Comparison of ENCODE assay signal across 26 cellular contexts in the genomic region with DNA sequence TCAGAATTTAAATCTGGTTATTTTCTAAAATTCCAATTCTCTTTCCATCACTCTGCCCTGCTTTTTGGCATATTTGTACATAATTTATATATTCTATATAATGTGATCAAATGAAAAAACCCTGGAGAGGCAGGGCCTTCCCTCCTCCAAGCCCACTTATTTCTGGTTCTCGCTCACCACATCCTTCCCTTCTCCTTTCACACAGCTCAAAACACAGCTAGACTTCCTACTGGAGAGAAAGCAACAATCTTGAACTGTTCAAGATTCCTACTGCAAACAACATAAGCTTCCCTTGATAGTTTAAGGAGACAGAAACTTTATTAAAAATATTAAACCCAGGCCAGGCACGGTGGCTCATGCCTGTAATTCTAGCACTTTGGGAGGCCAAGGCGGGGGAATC. TPM values are rescaled to one million over a fixed set of nuclear protein-coding genes. Genes with fewer than 3 reads are reported as not detected.
"Had no signal": no experiment of that assay in that cellular context is flagged by ENCODE, and none has a peak within 500 bp of the region (broad histone marks: within the 10 kb centered on the region; RNA-seq: fewer than 3 reads in every experiment).

No MANE protein-coding gene starts in this region.

- H3K36me3 Mint-ChIP-seq: activated naive CD4-positive, alpha-beta T cell treated with anti-CD3 and anti-CD28 coated beads, Interleukin-2, amount 10 ng/mL, durations not matched to agents 7 days and 5 days; activated naive CD8-positive, alpha-beta T cell treated with anti-CD3 and anti-CD28 coated beads for 36 hours had no signal

- H3K27ac Mint-ChIP-seq: activated CD8-positive, alpha-beta T cell treated with anti-CD3 and anti-CD28 coated beads for 36 hours; activated naive CD4-positive, alpha-beta T cell treated with anti-CD3 and anti-CD28 coated beads, Interleukin-2, amount 10 ng/mL, durations not matched to agents 7 days and 5 days; activated naive CD8-positive, alpha-beta T cell treated with anti-CD3 and anti-CD28 coated beads for 36 hours; activated T-cell treated with anti-CD3 and anti-CD28 coated beads, Interleukin-2, amount 50 U/mL, for 72 hours; activated T-helper 2 cell treated with anti-CD3 and anti-CD28 coated beads, Interferon-gamma antibody, Interleukin-2, Interleukin-4, amounts not matched to agents 10 μg/mL and 5 μg/mL and 100 μg/mL, durations not matched to agents 14 hours and 24 hours and 36 hours had no signal

- H3K4me3 ChIP-seq: cardiac muscle cell had no signal

- H3K4me3 Mint-ChIP-seq: activated CD8-positive, alpha-beta T cell treated with anti-CD3 and anti-CD28 coated beads for 36 hours; activated naive CD4-positive, alpha-beta T cell treated with anti-CD3 and anti-CD28 coated beads, Interleukin-2, amount 10 ng/mL, durations not matched to agents 7 days and 5 days; activated naive CD8-positive, alpha-beta T cell treated with anti-CD3 and anti-CD28 coated beads for 36 hours; activated T-cell treated with anti-CD3 and anti-CD28 coated beads, Interleukin-2, amount 50 U/mL, for 72 hours had no signal

- ATAC-seq: activated CD4-positive, CD25-positive, alpha-beta regulatory T cell treated with anti-CD3 and anti-CD28 coated beads, Interleukin-2, amount 50 U/mL, for 24 hours; activated CD8-positive, alpha-beta T cell treated with anti-CD3 and anti-CD28 coated beads for 36 hours; activated T-cell treated with anti-CD3 and anti-CD28 coated beads, Interleukin-2, amount 50 U/mL, for 72 hours; Panc1 had no signal

- H3K9me3 Mint-ChIP-seq: activated CD8-positive, alpha-beta T cell treated with anti-CD3 and anti-CD28 coated beads for 36 hours; activated naive CD4-positive, alpha-beta T cell treated with anti-CD3 and anti-CD28 coated beads, Interleukin-2, amount 10 ng/mL, durations not matched to agents 7 days and 5 days; activated naive CD8-positive, alpha-beta T cell treated with anti-CD3 and anti-CD28 coated beads for 36 hours; activated T-cell treated with anti-CD3 and anti-CD28 coated beads, Interleukin-2, amount 50 U/mL, for 72 hours; activated T-helper 2 cell treated with anti-CD3 and anti-CD28 coated beads, Interferon-gamma antibody, Interleukin-2, Interleukin-4, amounts not matched to agents 10 μg/mL and 5 μg/mL and 100 μg/mL, durations not matched to agents 14 hours and 24 hours and 36 hours had no signal

- H3K27ac ChIP-seq: brain microvascular endothelial cell, cardiac muscle cell had no signal

- H3K36me3 ChIP-seq: brain microvascular endothelial cell, cardiac muscle cell had no signal

- DNase-seq: activated CD4-positive, alpha-beta T cell treated with anti-CD3 and anti-CD28 coated beads for 4 hours; activated CD8-positive, alpha-beta memory T cell treated with anti-CD3 and anti-CD28 coated beads, Interleukin-2, amount 50 U/mL, for 4 hours; activated CD8-positive, alpha-beta T cell treated with anti-CD3 and anti-CD28 coated beads for 36 hours; activated gamma-delta T cell treated with Interleukin-2 at 50 U/mL for 16 hours; activated naive CD4-positive, alpha-beta T cell treated with anti-CD3 and anti-CD28 coated beads, Interleukin-2, amount 10 ng/mL, durations not matched to agents 7 days and 5 days; activated naive CD8-positive, alpha-beta T cell treated with anti-CD3 and anti-CD28 coated beads for 36 hours; activated T-cell treated with anti-CD3 and anti-CD28 coated beads, Interleukin-2, amount 50 U/mL, for 72 hours; brain microvascular endothelial cell; Karpas-422; NCI-H1092 treated with DMSO at 0.1 percent for 48 hours; NCI-H1417 treated with DMSO at 0.1 percent for 48 hours; NCI-H1694; NCI-H2029; NCI-H2107; NCI-H2171 treated with DMSO at 0.1 percent for 48 hours; NCI-H345; NCI-H510A; NCI-H526 treated with DMSO at 0.1 percent for 48 hours; NCI-H82; OCI-M1; RPMI8226; T-helper 1 cell had no signal

- H3K27me3 Mint-ChIP-seq: activated CD8-positive, alpha-beta T cell treated with anti-CD3 and anti-CD28 coated beads for 36 hours had no signal

- H3K27me3 ChIP-seq: brain microvascular endothelial cell, cardiac muscle cell had no signal

RNA-seq across cellular contexts. Expression of gene AIM2, which starts 7.6 kb away (rescaled TPM):
- total RNA-seq: cardiac muscle cell had no signal
